24 cellular contexts compared by ENCODE assay signal in genomic region chr12:126163984-126164383, GRCh38.
"Had no signal": no experiment of that assay in that cellular context is flagged by ENCODE, and none has a peak within 500 bp of the region (broad histone marks: within the 10 kb centered on the region; RNA-seq: fewer than 3 reads in every experiment).

No MANE protein-coding gene starts in this region.

- H3K27ac ChIP-seq: adrenal gland, KMS-11, PC-9, SJCRH30, SK-N-MC had no signal

- ATAC-seq: activated CD8-positive, alpha-beta T cell treated with anti-CD3 and anti-CD28 coated beads for 36 hours; activated naive CD4-positive, alpha-beta T cell treated with anti-CD3 and anti-CD28 coated beads, Interleukin-2, amount 50 U/mL, for 72 hours had no signal

- H3K9me3 ChIP-seq: adrenal gland, SJCRH30 had no signal

- FAIRE-seq: astrocyte, bronchial epithelial cell, RCC 7860 had no signal

- DNase-seq: activated CD4-positive, alpha-beta T cell treated with anti-CD3 and anti-CD28 coated beads, Interleukin-2, amount 10 ng/mL, durations not matched to agents 24 days and 14 days; activated CD4-positive, alpha-beta T cell treated with anti-CD3 and anti-CD28 coated beads, Interleukin-2, amount 50 U/mL, for 4 hours; activated CD8-positive, alpha-beta T cell treated with anti-CD3 and anti-CD28 coated beads for 36 hours; activated gamma-delta T cell; activated naive CD4-positive, alpha-beta T cell treated with anti-CD3 and anti-CD28 coated beads for 36 hours; activated T-cell treated with anti-CD3 and anti-CD28 coated beads, Interleukin-2, amount 50 U/mL, for 24 hours; adrenal gland; central memory CD4-positive, alpha-beta T cell; NCI-H1105; NCI-H1417 treated with DMSO at 0.1 percent for 48 hours; NCI-H187 treated with DMSO at 0.1 percent for 48 hours; NCI-H2171; NCI-H226; NCI-H524 treated with DMSO at 0.1 percent for 48 hours; PC-9; SHP77; SJCRH30; T1000 had no signal

- H3K36me3 ChIP-seq: adrenal gland, SJCRH30 had no signal

- H3K27me3 ChIP-seq: adrenal gland, SJCRH30 had no signal

- H3K4me1 ChIP-seq: adrenal gland, SJCRH30 had no signal

- H3K4me3 ChIP-seq: adrenal gland, PC-9, SJCRH30, SK-N-MC had no signal
